29 cellular contexts compared by ENCODE assay signal in the genomic region with DNA sequence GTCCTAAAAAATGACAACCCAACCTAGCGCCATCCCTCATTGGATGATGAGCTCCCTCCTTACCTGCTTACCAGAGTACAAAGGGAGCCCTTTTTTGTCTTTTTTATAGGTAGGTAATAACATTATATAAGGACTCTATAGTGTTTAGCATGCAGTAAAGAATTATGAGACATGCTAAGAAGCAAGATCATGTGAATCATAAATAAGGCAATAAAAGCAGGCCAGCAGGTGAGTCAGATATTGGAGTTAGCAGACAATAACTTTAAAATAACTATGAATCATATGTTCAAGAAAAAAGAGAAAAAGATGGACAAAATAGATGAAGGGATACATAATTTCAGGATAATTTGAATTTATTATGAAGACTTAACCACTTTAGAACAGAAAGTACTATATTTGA.
DNase-seq lines count a peak whose midpoint lies in the region; ATAC-seq and TF ChIP-seq lines count a peak whose summit lies in the region.
"Had no signal": no experiment of that assay in that cellular context is flagged by ENCODE, and none has a peak within 500 bp of the region (broad histone marks: within the 10 kb centered on the region; RNA-seq: fewer than 3 reads in every experiment).

No MANE protein-coding gene starts in this region.

- H3K27me3 ChIP-seq in RWPE2 (ENCODE audit: insufficient read depth, poor library complexity, severe bottlenecking), result no peaks in the 10 kb centered on the region
- H3K27me3 ChIP-seq: neural progenitor cell, sigmoid colon, transverse colon had no signal

- H3K27ac ChIP-seq in RWPE2 (ENCODE audit: poor library complexity, severe bottlenecking), result no peak overlapping the region
- H3K27ac ChIP-seq: neural progenitor cell, transverse colon had no signal

- peaks cover 13% of the 10 kb centered on the region for H3K4me1 Mint-ChIP-seq in activated CD4-positive, alpha-beta T cell treated with anti-CD3 and anti-CD28 coated beads, Interleukin-2, amount 10 ng/mL, durations not matched to agents 7 days and 5 days
- peaks cover 55 to 89% of the 10 kb centered on the region in 2 donors for H3K4me1 Mint-ChIP-seq in stimulated activated naive B cell treated with anti-CD40 and anti-IgM and Interleukin-4, amounts not matched to agents 10 μg/mL and 1 μg/mL and 100 μg/mL, for 72 hours

- CTCF ChIA-PET in activated CD4-positive, alpha-beta T cell treated with anti-CD3 and anti-CD28 coated beads, Interleukin-2, amount 10 ng/mL, durations not matched to agents 7 days and 5 days (lab: Charles Lee), result interaction anchor here (1.4 kb wide), 1 partner anchor 9 kb away, joined by 4 read pairs; no protein-coding TSS in a partner anchor

- peaks cover 5% of the 10 kb centered on the region for H3K4me1 ChIP-seq in RWPE2 (ENCODE audit: insufficient read depth, poor library complexity, severe bottlenecking)

- TF ChIP-seq CTCF in RWPE2 (IDR thresholded peaks at IDR 0.05; ENCODE audit: poor library complexity, severe bottlenecking), result no peak

- no peaks in the 10 kb centered on the region for H3K27me3 Mint-ChIP-seq in activated CD4-positive, alpha-beta T cell treated with anti-CD3 and anti-CD28 coated beads, Interleukin-2, amount 10 ng/mL, durations not matched to agents 7 days and 5 days
- H3K27me3 Mint-ChIP-seq in stimulated activated naive B cell treated with anti-CD40 and anti-IgM and Interleukin-4, amounts not matched to agents 10 μg/mL and 1 μg/mL and 100 μg/mL, for 72 hours, result no peaks in the 10 kb centered on the region
- H3K27me3 Mint-ChIP-seq: activated CD4-positive, alpha-beta memory T cell treated with anti-CD3 and anti-CD28 coated beads for 36 hours; CD4-positive, alpha-beta T cell; progenitor cell of endocrine pancreas; stimulated activated naive CD8-positive, alpha-beta T cell treated with anti-CD3 and anti-CD28 coated beads, Interleukin-15, amount 100 ng/mL, for 72 hours had no signal

- no peak overlapping the region for H3K4me3 ChIP-seq in RWPE2 (ENCODE audit: severe bottlenecking)
- H3K4me3 ChIP-seq: GM12878, neural progenitor cell, sigmoid colon, transverse colon had no signal

- H3K27ac Mint-ChIP-seq in activated CD4-positive, alpha-beta T cell treated with anti-CD3 and anti-CD28 coated beads, Interleukin-2, amount 10 ng/mL, durations not matched to agents 7 days and 5 days, result peak overlapping the region; percentile 22
- H3K27ac Mint-ChIP-seq in stimulated activated naive B cell treated with anti-CD40 and anti-IgM and Interleukin-4, amounts not matched to agents 10 μg/mL and 1 μg/mL and 100 μg/mL, for 72 hours, result peak overlapping the region; percentile 7
- H3K27ac Mint-ChIP-seq: activated CD4-positive, alpha-beta memory T cell treated with anti-CD3 and anti-CD28 coated beads for 36 hours; CD4-positive, alpha-beta T cell; HFFc6; neural progenitor cell; progenitor cell of endocrine pancreas; WTC11 had no signal

- POLR2A ChIA-PET in activated CD4-positive, alpha-beta T cell treated with anti-CD3 and anti-CD28 coated beads, Interleukin-2, amount 10 ng/mL, durations not matched to agents 7 days and 5 days (lab: Charles Lee), result no interaction called here

- no peak overlapping the region for H3K4me3 Mint-ChIP-seq in activated CD4-positive, alpha-beta T cell treated with anti-CD3 and anti-CD28 coated beads, Interleukin-2, amount 10 ng/mL, durations not matched to agents 7 days and 5 days
- peak overlapping the region in 1 of 2 donors; percentile 20 for H3K4me3 Mint-ChIP-seq in stimulated activated naive B cell treated with anti-CD40 and anti-IgM and Interleukin-4, amounts not matched to agents 10 μg/mL and 1 μg/mL and 100 μg/mL, for 72 hours
- H3K4me3 Mint-ChIP-seq: activated CD4-positive, alpha-beta memory T cell treated with anti-CD3 and anti-CD28 coated beads for 36 hours; CD4-positive, alpha-beta T cell; HFFc6; neural progenitor cell; stimulated activated naive CD8-positive, alpha-beta T cell treated with anti-CD3 and anti-CD28 coated beads, Interleukin-15, amount 100 ng/mL, for 72 hours; WTC11 had no signal

- H3K9me3 Mint-ChIP-seq in activated CD4-positive, alpha-beta T cell treated with anti-CD3 and anti-CD28 coated beads, Interleukin-2, amount 10 ng/mL, durations not matched to agents 7 days and 5 days, result peaks cover 8% of the 10 kb centered on the region
- peaks cover 8 to 10% of the 10 kb centered on the region in 2 donors for H3K9me3 Mint-ChIP-seq in stimulated activated naive B cell treated with anti-CD40 and anti-IgM and Interleukin-4, amounts not matched to agents 10 μg/mL and 1 μg/mL and 100 μg/mL, for 72 hours
- H3K9me3 Mint-ChIP-seq: activated CD4-positive, alpha-beta memory T cell treated with anti-CD3 and anti-CD28 coated beads for 36 hours; CD4-positive, alpha-beta T cell; WTC11 had no signal

- no peaks in the 10 kb centered on the region for H3K36me3 ChIP-seq in RWPE2 (ENCODE audit: low read depth)
- H3K36me3 ChIP-seq: neural progenitor cell, sigmoid colon, transverse colon had no signal

- H3K9me3 ChIP-seq in RWPE2 (ENCODE audit: severe bottlenecking), result no peaks in the 10 kb centered on the region
- H3K9me3 ChIP-seq: sigmoid colon, transverse colon had no signal

- peaks cover 53% of the 10 kb centered on the region for H3K36me3 Mint-ChIP-seq in activated CD4-positive, alpha-beta T cell treated with anti-CD3 and anti-CD28 coated beads, Interleukin-2, amount 10 ng/mL, durations not matched to agents 7 days and 5 days (ENCODE audit: low read depth)
- H3K36me3 Mint-ChIP-seq in stimulated activated naive B cell treated with anti-CD40 and anti-IgM and Interleukin-4, amounts not matched to agents 10 μg/mL and 1 μg/mL and 100 μg/mL, for 72 hours, result peaks cover 56 to 67% of the 10 kb centered on the region in 2 donors
- H3K36me3 Mint-ChIP-seq: activated CD4-positive, alpha-beta memory T cell treated with anti-CD3 and anti-CD28 coated beads for 36 hours; WTC11 had no signal

- DNase-seq in activated CD4-positive, alpha-beta T cell treated with anti-CD3 and anti-CD28 coated beads, Interleukin-2, amount 10 ng/mL, durations not matched to agents 7 days and 5 days, result no peak
- no peak for DNase-seq in activated CD4-positive, alpha-beta T cell treated with anti-CD3 and anti-CD28 coated beads for 48 hours
- DNase-seq in RWPE2 (ENCODE audit: low spot score) (no peak), germinal center (ENCODE audit: low spot score) (no peak)
- no peak for DNase-seq in stimulated activated naive B cell treated with anti-CD40 and anti-IgM and Interleukin-4, amounts not matched to agents 10 μg/mL and 1 μg/mL and 100 μg/mL, for 72 hours
- DNase-seq: activated CD4-positive, alpha-beta memory T cell treated with anti-CD3 and anti-CD28 coated beads for 36 hours; activated gamma-delta T cell; AML-193; CD4-positive, alpha-beta T cell; cerebellar nuclear complex; effector CD4-positive, alpha-beta T cell; HFFc6; hippocampal formation; Karpas-422; left cardiac atrium; NCI-H1092; NCI-H187; NCI-H524 treated with DMSO at 0.1 percent for 48 hours; SIG-M5; sigmoid colon; stimulated activated naive CD8-positive, alpha-beta T cell treated with anti-CD3 and anti-CD28 coated beads, Interleukin-15, amount 100 ng/mL, for 72 hours; transverse colon had no signal

- ATAC-seq in RWPE2 (ENCODE audit: low read depth) (peak; percentile 82), esophagus mucosa (peak; percentile 59), GM19397 (IDR thresholded peaks at IDR 0.05; ENCODE audit: unreplicated experiment) (no peak), GM21825 (IDR thresholded peaks at IDR 0.05; ENCODE audit: unreplicated experiment) (no peak)
- ATAC-seq in stimulated activated naive B cell treated with anti-CD40 and anti-IgM and Interleukin-4, amounts not matched to agents 10 μg/mL and 1 μg/mL and 100 μg/mL, for 72 hours (replicated peaks), result no peak
- ATAC-seq: GM12878; stimulated activated naive CD8-positive, alpha-beta T cell treated with anti-CD3 and anti-CD28 coated beads, Interleukin-15, amount 100 ng/mL, for 72 hours; WTC11 had no signal

Comparison
In these comparisons a context has a peak if more than half of its experiments do, and no peak if none do; other contexts are left out.
1. ATAC-seq: peak in RWPE2 (single experiment) and esophagus mucosa (single experiment); none in stimulated activated naive B cell treated with anti-CD40 and anti-IgM and Interleukin-4, amounts not matched to agents 10 μg/mL and 1 μg/mL and 100 μg/mL, for 72 hours (0 of 2), GM19397 (single experiment) and GM21825 (single experiment).